Comparison of ENCODE assay signal across 7 cellular contexts in the genomic region with DNA sequence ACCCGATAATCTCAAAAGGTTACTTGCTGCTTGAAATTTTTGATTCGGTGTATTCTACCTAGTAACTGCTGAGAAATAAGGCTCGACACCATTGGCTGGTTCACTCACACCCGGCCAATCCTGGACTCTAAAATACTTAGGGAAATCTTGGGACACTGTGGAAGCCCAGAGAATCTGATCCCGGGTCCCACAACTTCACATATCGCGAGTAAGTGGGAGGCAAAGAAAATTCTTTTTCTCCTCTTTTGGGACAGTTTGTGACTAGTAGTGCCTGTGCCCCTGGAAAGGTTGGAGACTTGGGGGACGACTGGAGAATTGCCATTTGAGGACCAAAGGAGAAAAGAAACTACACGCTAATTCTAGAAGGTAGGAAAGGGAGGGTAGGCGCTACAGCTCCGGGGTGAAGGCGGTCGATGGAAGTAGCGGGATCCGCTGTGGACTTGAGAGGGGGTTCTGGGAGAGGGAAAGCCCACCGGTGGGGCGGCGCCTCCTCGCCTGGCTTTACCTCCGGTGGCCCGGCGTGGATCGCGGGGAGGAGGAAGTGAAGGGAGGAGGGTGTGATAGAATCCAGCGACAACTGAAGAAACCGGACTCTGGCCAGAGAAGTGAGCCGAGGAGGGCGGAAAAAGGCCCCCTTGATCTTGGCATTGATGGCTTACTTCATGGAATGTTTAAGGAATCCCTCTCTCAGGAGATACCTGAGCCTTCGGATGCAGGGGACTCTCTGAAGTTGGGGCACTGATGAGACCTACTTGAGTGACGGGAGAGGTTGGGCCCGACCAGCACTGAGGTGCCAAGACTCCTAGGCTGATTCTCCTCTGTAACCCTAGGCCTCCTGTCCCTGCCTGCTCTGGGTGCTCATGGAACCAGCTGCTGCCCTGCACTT. TPM values are rescaled to one million over a fixed set of nuclear protein-coding genes. Genes with fewer than 3 reads are reported as not detected.
DNase-seq lines count a peak whose midpoint lies in the region; ATAC-seq and TF ChIP-seq lines count a peak whose summit lies in the region.

No MANE protein-coding gene starts in this region.

- intact Hi-C loops in heart left ventricle (cut with DNase I), result loop anchor here in 1 of 10 donors (5.0 kb wide), 1 partner anchor 36 kb away; a partner anchor contains a TSS

- peaks cover 19% of the 10 kb centered on the region for H3K36me3 Mint-ChIP-seq in osteocyte (ENCODE audit: unreplicated experiment)

- no peak overlapping the region for H3K4me3 Mint-ChIP-seq in osteocyte (ENCODE audit: unreplicated experiment)

- H3K27me3 Mint-ChIP-seq in osteocyte (ENCODE audit: unreplicated experiment), result no peaks in the 10 kb centered on the region

- in situ Hi-C loops in GM13977 (cut with MboI; ENCODE audit: low pct_unique_long_range_greater_than_20kb, low sequenced_read_pairs, unreplicated experiment), result no loop called here

- H3K9me3 ChIP-seq in heart left ventricle, result peaks cover 0 to 8% (median 0%) of the 10 kb centered on the region in 12 donors

- peaks cover 0 to 35% (median 14%) of the 10 kb centered on the region in 12 donors for H3K4me1 ChIP-seq in heart left ventricle

- no peaks in the 10 kb centered on the region for H3K27me3 ChIP-seq in heart left ventricle

- DNase-seq in GM13977 (ENCODE audit: low spot score) (peak; percentile 74), NCI-H1048 (lab: John Stamatoyannopoulos, UW) (peak; percentile 33), SKM-1 (lab: John Stamatoyannopoulos, UW; ENCODE audit: unreplicated experiment) (peak; percentile 70), amniotic epithelial cell (ENCODE audit: low read depth) (peak; percentile 87), heart left ventricle (peak; percentile 66 to 81 (median 71)), osteocyte (ENCODE audit: extremely low spot score, unreplicated experiment) (peak; percentile 89)

- ATAC-seq in HG02642 (IDR thresholded peaks at IDR 0.05; ENCODE audit: poor library complexity, unreplicated experiment) (peak; percentile 87), heart left ventricle (peak; percentile 98 to 100 (median 98))

- WGBS in heart left ventricle, 4 donors, result 0 to 2% (median 1%) methylated on average over 29 to 31 of the region's 31 CpGs

- no peak overlapping the region for H3K27ac Mint-ChIP-seq in osteocyte (ENCODE audit: unreplicated experiment)

- peaks cover 0 to 12% (median 0%) of the 10 kb centered on the region in 9 donors for H3K36me3 ChIP-seq in heart left ventricle

- peak overlapping the region; percentile 62 to 93 (median 87) for H3K27ac ChIP-seq in heart left ventricle

- H3K9me3 Mint-ChIP-seq in osteocyte (ENCODE audit: unreplicated experiment), result no peaks in the 10 kb centered on the region

- H3K4me1 Mint-ChIP-seq in osteocyte (ENCODE audit: unreplicated experiment), result peaks cover 27% of the 10 kb centered on the region

- H3K4me3 ChIP-seq in heart left ventricle, result peak overlapping the region; percentile 55 to 99 (median 78)

- TF ChIP-seq POLR2A in heart left ventricle (IDR thresholded peaks at IDR 0.05), result peak in 1 of 2 donors; percentile 50

- TF ChIP-seq CTCF in GM13977 (IDR thresholded peaks at IDR 0.05; ENCODE audit: extremely low read depth, insufficient read depth, missing control alignments), result no peak
- TF ChIP-seq CTCF in heart left ventricle (IDR thresholded peaks at IDR 0.05), result no peak
- no peak for TF ChIP-seq CTCF in osteocyte (IDR thresholded peaks at IDR 0.05)

RNA-seq across cellular contexts. Expression of a gene that starts 18.8 kb away (rescaled TPM):
- 10 to 100 TPM in 2 of 9 donors, 1 to 10 TPM in 7; 4.8 to 31.2 (median 7.9) TPM for total RNA-seq in heart left ventricle
- polyA plus RNA-seq in heart left ventricle, result 1 to 10 TPM; 5.9 to 7.7 TPM
- total RNA-seq in osteocyte, result 17.3 and 17.7 TPM in 2 replicates

RNA-seq across cellular contexts. Expression of a gene that starts 19.4 kb away (rescaled TPM):
- total RNA-seq in heart left ventricle (10 to 100 TPM in 3 of 9 donors, 1 to 10 TPM in 6; 3.1 to 47.6 (median 9.1) TPM), osteocyte (17.1 and 21.1 TPM in 2 replicates)
- 1 to 10 TPM; 5.1 to 5.2 TPM for polyA plus RNA-seq in heart left ventricle

RNA-seq across cellular contexts. Expression of a gene that starts 36.3 kb away (rescaled TPM):
- 10 to 100 TPM in 7 of 9 donors, 1 to 10 TPM in 2; 9.2 to 26.2 (median 14.8) TPM for total RNA-seq in heart left ventricle
- polyA plus RNA-seq in heart left ventricle, result 10 to 100 TPM in 1 of 2 donors, 1 to 10 TPM in 1; 6.6 to 26.7 TPM
- total RNA-seq in osteocyte, result 27.0 and 27.7 TPM in 2 replicates

RNA-seq across cellular contexts. Expression of a gene that starts 38.6 kb away (rescaled TPM):
- 10 to 100 TPM in 2 of 9 donors, 1 to 10 TPM in 7; 1.7 to 20.4 (median 3.0) TPM for total RNA-seq in heart left ventricle
- polyA plus RNA-seq in heart left ventricle, result 1 to 10 TPM; 3.2 to 4.3 TPM
- 27.8 and 32.0 TPM in 2 replicates for total RNA-seq in osteocyte

RNA-seq across cellular contexts. Expression of a gene that starts 56.5 kb away (rescaled TPM):
- total RNA-seq in heart left ventricle (10 to 100 TPM in 5 of 9 donors, 1 to 10 TPM in 4; 2.7 to 71.1 (median 10.2) TPM), osteocyte (17.6 and 22.7 TPM in 2 replicates)
- polyA plus RNA-seq in heart left ventricle, result 10 to 100 TPM in 1 of 2 donors, 1 to 10 TPM in 1; 5.8 to 11.5 TPM

Comparison
In these comparisons a context has a peak if more than half of its experiments do, and no peak if none do; other contexts are left out.
1. Peak in every context shown above with its lines: DNase-seq, ATAC-seq, H3K4me3 ChIP-seq and H3K27ac ChIP-seq.
2. DNase-seq: peak in every context shown above with its lines; median percentile 89 in osteocyte; 87 in amniotic epithelial cell; 74 in GM13977; 71 in heart left ventricle; 70 in SKM-1; 33 in NCI-H1048.